11 cellular contexts compared by ENCODE assay signal in genomic region chr2:99602475-99602874, GRCh38.
A peak's percentile ranks its signal among the peaks of the same experiment; 100 is the strongest.
DNase-seq lines count a peak whose midpoint lies in the region; FAIRE-seq and TF ChIP-seq lines count a peak whose summit lies in the region.
"Had no signal": no experiment of that assay in that cellular context is flagged by ENCODE, and none has a peak within 500 bp of the region (broad histone marks: within the 10 kb centered on the region; RNA-seq: fewer than 3 reads in every experiment).

No MANE protein-coding gene starts in this region.

- H3K27me3 ChIP-seq in sigmoid colon = no peaks in the 10 kb centered on the region

- H3K9me3 ChIP-seq in sigmoid colon = no peaks in the 10 kb centered on the region

- no peak for TF ChIP-seq CTCF in sigmoid colon (IDR thresholded peaks at IDR 0.05)

- no peak overlapping the region for H3K27ac ChIP-seq in sigmoid colon

- no peak for FAIRE-seq in GM12892 (lab: Jason Lieb, UNC)

- H3K36me3 ChIP-seq in sigmoid colon = peaks cover 0 to 6% (median 0%) of the 10 kb centered on the region in 4 donors

- WGBS in sigmoid colon, 2 donors = 87 to 90% methylated on average over 4 of the region's 4 CpGs

- peaks cover 0 to 24% (median 15%) of the 10 kb centered on the region in 4 donors for H3K4me1 ChIP-seq in sigmoid colon

- DNase-seq in HK-2 (ENCODE audit: unreplicated experiment) (peak; percentile 21), amniotic stem cell (lab: John Stamatoyannopoulos, UW) (peak; percentile 40), glomerular visceral epithelial cell (ENCODE audit: extremely low spot score) (peak; percentile 39), smooth muscle cell of the brain vasculature (ENCODE audit: low read depth, low spot score) (peak; percentile 57), NCI-H1694 (lab: John Stamatoyannopoulos, UW) (no peak), sigmoid colon (no peak), GM12892 (ENCODE audit: insufficient read length) (no peak)
- DNase-seq: activated naive CD4-positive, alpha-beta T cell treated with anti-CD3 and anti-CD28 coated beads for 36 hours; GF-D8; NCI-H446; stimulated activated CD4-positive, alpha-beta T cell treated with anti-CD3 and anti-CD28 coated beads, Interleukin-12 subunit alpha, Interleukin-12 subunit beta, amount 100 ng/mL, for 4 hours had no signal

- TF ChIP-seq POLR2A in sigmoid colon (IDR thresholded peaks at IDR 0.05) (no peak), GM12892 (IDR thresholded peaks at IDR 0.05; ENCODE audit: low read depth, low read length) (no peak)

- intact Hi-C loops in sigmoid colon (cut with DNase I) = no loop called here

- no peak overlapping the region for H3K4me3 ChIP-seq in sigmoid colon

- no peak for TF ChIP-seq EP300 in sigmoid colon (IDR thresholded peaks at IDR 0.05)

Comparison
In these comparisons a context has a peak if more than half of its experiments do, and no peak if none do; other contexts are left out.
1. DNase-seq: peak in HK-2 (single experiment), amniotic stem cell (single experiment), glomerular visceral epithelial cell (single experiment) and smooth muscle cell of the brain vasculature (single experiment); none in NCI-H1694 (single experiment), sigmoid colon (single experiment) and GM12892 (single experiment).